Comparison of ENCODE assay signal across 22 cellular contexts in the genomic region with DNA sequence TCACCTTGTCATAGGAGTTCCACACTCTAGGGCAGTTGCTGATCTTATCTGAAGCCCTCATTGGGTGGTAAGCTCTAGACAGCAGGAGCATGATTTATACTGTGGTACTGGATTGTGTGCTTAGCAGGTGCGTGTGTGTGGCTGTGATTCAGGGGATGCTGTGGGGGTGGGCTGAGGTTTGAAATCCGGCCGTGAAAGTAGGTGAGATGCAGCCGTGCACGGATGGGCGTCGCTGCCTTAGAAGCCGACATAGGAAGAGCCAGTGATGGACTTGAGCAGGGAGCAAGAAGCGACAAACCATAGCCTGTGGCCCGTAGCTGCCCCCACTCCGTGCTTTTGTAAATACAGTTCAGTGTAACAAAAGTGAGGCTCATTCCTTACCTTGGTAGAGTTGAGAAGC.
"Had no signal": no experiment of that assay in that cellular context is flagged by ENCODE, and none has a peak within 500 bp of the region (broad histone marks: within the 10 kb centered on the region; RNA-seq: fewer than 3 reads in every experiment).

No MANE protein-coding gene starts in this region.

- H3K4me1 ChIP-seq: body of pancreas, colonic mucosa, esophagus muscularis mucosa, gastrocnemius medialis, neural progenitor cell, psoas muscle, right atrium auricular region had no signal

- H3K27ac Mint-ChIP-seq: activated CD4-positive, alpha-beta memory T cell treated with anti-CD3 and anti-CD28 coated beads, Interleukin-2, amount 10 ng/mL, durations not matched to agents 7 days and 5 days; activated CD4-positive, alpha-beta T cell treated with anti-CD3 and anti-CD28 coated beads, Interleukin-2, amount 10 ng/mL, durations not matched to agents 24 days and 14 days; activated naive CD4-positive, alpha-beta T cell treated with anti-CD3 and anti-CD28 coated beads, Interleukin-2, amount 10 ng/mL, durations not matched to agents 7 days and 5 days; activated T-cell treated with anti-CD3 and anti-CD28 coated beads, Interleukin-2, amount 50 U/mL, for 72 hours; neural progenitor cell had no signal

- H3K9me3 Mint-ChIP-seq: activated CD4-positive, alpha-beta memory T cell treated with anti-CD3 and anti-CD28 coated beads, Interleukin-2, amount 10 ng/mL, durations not matched to agents 7 days and 5 days; activated CD4-positive, alpha-beta T cell treated with anti-CD3 and anti-CD28 coated beads, Interleukin-2, amount 10 ng/mL, durations not matched to agents 24 days and 14 days; activated naive CD4-positive, alpha-beta T cell treated with anti-CD3 and anti-CD28 coated beads, Interleukin-2, amount 10 ng/mL, durations not matched to agents 7 days and 5 days; activated T-cell treated with anti-CD3 and anti-CD28 coated beads, Interleukin-2, amount 50 U/mL, for 72 hours; naive thymus-derived CD4-positive, alpha-beta T cell; neural progenitor cell had no signal

- H3K27ac ChIP-seq: body of pancreas, colonic mucosa, dorsolateral prefrontal cortex, esophagus muscularis mucosa, gastrocnemius medialis, neural progenitor cell, ovary, psoas muscle, right atrium auricular region had no signal

- H3K4me3 Mint-ChIP-seq: activated CD4-positive, alpha-beta memory T cell treated with anti-CD3 and anti-CD28 coated beads, Interleukin-2, amount 10 ng/mL, durations not matched to agents 7 days and 5 days; activated CD4-positive, alpha-beta T cell treated with anti-CD3 and anti-CD28 coated beads, Interleukin-2, amount 10 ng/mL, durations not matched to agents 24 days and 14 days; activated naive CD4-positive, alpha-beta T cell treated with anti-CD3 and anti-CD28 coated beads, Interleukin-2, amount 10 ng/mL, durations not matched to agents 7 days and 5 days; activated T-cell treated with anti-CD3 and anti-CD28 coated beads, Interleukin-2, amount 50 U/mL, for 72 hours; neural progenitor cell had no signal

- DNase-seq: activated CD4-positive, alpha-beta memory T cell treated with anti-CD3 and anti-CD28 coated beads, Interleukin-2, amount 10 ng/mL, durations not matched to agents 7 days and 5 days; activated CD4-positive, alpha-beta T cell treated with anti-CD3 and anti-CD28 coated beads, Interleukin-2, amount 10 ng/mL, durations not matched to agents 24 days and 14 days; activated effector memory CD4-positive, alpha-beta T cell treated with anti-CD3 and anti-CD28 coated beads, Interleukin-2, amount 50 U/mL, for 16 hours; activated naive CD4-positive, alpha-beta T cell treated with anti-CD3 and anti-CD28 coated beads, Interleukin-2, amount 10 ng/mL, durations not matched to agents 7 days and 5 days; activated T-cell treated with anti-CD3 and anti-CD28 coated beads, Interleukin-2, amount 50 U/mL, for 72 hours; anterior cingulate cortex; body of pancreas; central memory CD4-positive, alpha-beta T cell; colonic mucosa; dorsolateral prefrontal cortex; gastrocnemius medialis; left colon; naive thymus-derived CD4-positive, alpha-beta T cell; ovary; psoas muscle; stimulated activated CD4-positive, alpha-beta T cell treated with anti-CD3 and anti-CD28 coated beads, Interleukin-4, amount 100 ng/mL, for 24 hours; stimulated activated naive CD8-positive, alpha-beta T cell treated with anti-CD3 and anti-CD28 coated beads, Interleukin-15, Interleukin-2, amounts not matched to agents 100 U/mL and 50 U/mL, for 24 hours had no signal

- H3K27me3 ChIP-seq: body of pancreas, colonic mucosa, dorsolateral prefrontal cortex, esophagus muscularis mucosa, gastrocnemius medialis, neural progenitor cell, ovary, right atrium auricular region had no signal

- H3K36me3 Mint-ChIP-seq: activated naive CD4-positive, alpha-beta T cell treated with anti-CD3 and anti-CD28 coated beads, Interleukin-2, amount 10 ng/mL, durations not matched to agents 7 days and 5 days; neural progenitor cell had no signal

- H3K36me3 ChIP-seq: colonic mucosa, esophagus muscularis mucosa, gastrocnemius medialis, neural progenitor cell, ovary, right atrium auricular region had no signal

- ATAC-seq: activated CD4-positive, CD25-positive, alpha-beta regulatory T cell treated with anti-CD3 and anti-CD28 coated beads, Interleukin-2, amount 50 U/mL, for 24 hours; activated T-cell treated with anti-CD3 and anti-CD28 coated beads, Interleukin-2, amount 50 U/mL, for 72 hours; body of pancreas; gastrocnemius medialis; left colon; naive thymus-derived CD4-positive, alpha-beta T cell; psoas muscle; stimulated activated naive CD8-positive, alpha-beta T cell treated with anti-CD3 and anti-CD28 coated beads, Interleukin-15, Interleukin-2, amounts not matched to agents 100 U/mL and 50 U/mL, for 24 hours had no signal

- H3K4me3 ChIP-seq: body of pancreas, colonic mucosa, dorsolateral prefrontal cortex, esophagus muscularis mucosa, gastrocnemius medialis, lung, neural progenitor cell, ovary, psoas muscle, right atrium auricular region had no signal

- H3K9me3 ChIP-seq: body of pancreas, colonic mucosa, gastrocnemius medialis, ovary, psoas muscle, right atrium auricular region had no signal
